Comparison of ENCODE assay signal across 1 cellular context in genomic region chr20:4082406-4083102, GRCh38.
A peak's percentile ranks its signal among the peaks of the same experiment; 100 is the strongest.
TF ChIP-seq lines count a peak whose summit lies in the region.

No MANE protein-coding gene starts in this region.

TF ChIP-seq in HepG2, 621 proteins besides CTCF, POLR2A, EP300 and RAD21 (continued from another document and continues in another):
- TF ChIP-seq ZHX2 (IDR thresholded peaks at IDR 0.05; ENCODE audit: low read depth) (no peak), ZHX2 (CRISPR knock-in tag; IDR thresholded peaks at IDR 0.05; ENCODE audit: borderline replicate concordance) (no peak), RELA (CRISPR knock-in tag; IDR thresholded peaks at IDR 0.05) (no peak), KDM6A (CRISPR knock-in tag; IDR thresholded peaks at IDR 0.05; ENCODE audit: low read depth) (no peak; the same call in 1 of the 2 replicates), ZNF468 (CRISPR knock-in tag; IDR thresholded peaks at IDR 0.05) (no peak), GMEB2 (CRISPR knock-in tag; IDR thresholded peaks at IDR 0.05; ENCODE audit: low read depth) (no peak), MXD3 (CRISPR knock-in tag; IDR thresholded peaks at IDR 0.05) (no peak), TCF12 (IDR thresholded peaks at IDR 0.05) (no peak), TCF12 (CRISPR knock-in tag; IDR thresholded peaks at IDR 0.05) (no peak), ZBTB4 (CRISPR knock-in tag; IDR thresholded peaks at IDR 0.05; ENCODE audit: borderline replicate concordance) (no peak), YEATS2 (CRISPR knock-in tag; IDR thresholded peaks at IDR 0.05; ENCODE audit: borderline replicate concordance) (no peak; the same call in 1 of the 2 replicates), DMTF1 (CRISPR knock-in tag; IDR thresholded peaks at IDR 0.05) (no peak), CC2D1A (CRISPR knock-in tag; IDR thresholded peaks at IDR 0.05) (no peak), HOXA7 (CRISPR knock-in tag; IDR thresholded peaks at IDR 0.05) (no peak), SALL2 (CRISPR knock-in tag; IDR thresholded peaks at IDR 0.05) (no peak), NR3C1 (CRISPR knock-in tag; IDR thresholded peaks at IDR 0.05) (no peak), RARA (CRISPR knock-in tag; IDR thresholded peaks at IDR 0.05) (peak; percentile 59), ZBTB37 (CRISPR knock-in tag; IDR thresholded peaks at IDR 0.05) (no peak), ZBTB42 (CRISPR knock-in tag; IDR thresholded peaks at IDR 0.05) (no peak), ZNF138 (CRISPR knock-in tag; IDR thresholded peaks at IDR 0.05; ENCODE audit: low read depth) (0 out of 2 replicates have a peak, but pooled peaks have one; percentile 42), PHF20 (CRISPR knock-in tag; IDR thresholded peaks at IDR 0.05) (no peak), ZNF605 (CRISPR knock-in tag; IDR thresholded peaks at IDR 0.05) (no peak), ZNF780A (CRISPR knock-in tag; IDR thresholded peaks at IDR 0.05) (no peak), MED8 (CRISPR knock-in tag; IDR thresholded peaks at IDR 0.05; ENCODE audit: insufficient replicate concordance) (no peak), RXRA (CRISPR knock-in tag; IDR thresholded peaks at IDR 0.05) (peak; percentile 35; the same call in 1 of the 2 replicates), SMARCC2 (IDR thresholded peaks at IDR 0.05) (no peak), ZNF335 (CRISPR knock-in tag; IDR thresholded peaks at IDR 0.05) (no peak), ZBTB49 (CRISPR knock-in tag; IDR thresholded peaks at IDR 0.05; ENCODE audit: borderline replicate concordance) (0 out of 2 replicates have a peak, but pooled peaks have one; percentile 50), PRDM15 (CRISPR knock-in tag; IDR thresholded peaks at IDR 0.05) (no peak), ZNF883 (CRISPR knock-in tag; IDR thresholded peaks at IDR 0.05; ENCODE audit: not compliant biosample characterization) (no peak), ZMYM4 (CRISPR knock-in tag; IDR thresholded peaks at IDR 0.05) (peak; percentile 24; the same call in 1 of the 2 replicates), MXD4 (CRISPR knock-in tag; IDR thresholded peaks at IDR 0.05) (0 out of 2 replicates have a peak, but pooled peaks have one; percentile 28), SIN3B (IDR thresholded peaks at IDR 0.05; ENCODE audit: low read length) (no peak), ZNF597 (CRISPR knock-in tag; IDR thresholded peaks at IDR 0.05) (no peak), ZNF331 (CRISPR knock-in tag; IDR thresholded peaks at IDR 0.05) (peak; percentile 71; the same call in 1 of the 2 replicates), ZNF7 (CRISPR knock-in tag; IDR thresholded peaks at IDR 0.05) (no peak)
